In genomic region chr12:106094304-106094703, GRCh38 we compare ENCODE assay signal across 25 cellular contexts. TPM values are rescaled to one million over a fixed set of nuclear protein-coding genes. Genes with fewer than 3 reads are reported as not detected.
DNase-seq lines count a peak whose midpoint lies in the region; ATAC-seq and TF ChIP-seq lines count a peak whose summit lies in the region.
"Had no signal": no experiment of that assay in that cellular context is flagged by ENCODE, and none has a peak within 500 bp of the region (broad histone marks: within the 10 kb centered on the region; RNA-seq: fewer than 3 reads in every experiment).

No MANE protein-coding gene starts in this region.

- no peak for ATAC-seq in GM18907 (IDR thresholded peaks at IDR 0.05; ENCODE audit: unreplicated experiment)
- ATAC-seq: left lung; mucosa of descending colon; psoas muscle; stimulated activated memory B cell treated with anti-CD40 and anti-IgM and Interleukin-4, amounts not matched to agents 10 μg/mL and 1 μg/mL and 100 μg/mL, for 72 hours had no signal

- H3K27ac Mint-ChIP-seq in osteocyte (ENCODE audit: unreplicated experiment): peak overlapping the region; percentile 99
- H3K27ac Mint-ChIP-seq: activated B cell treated with CpG ODN at 0.5 μM for 24 hours; activated naive CD8-positive, alpha-beta T cell treated with anti-CD3 and anti-CD28 coated beads, Interleukin-2, amount 10 ng/mL, durations not matched to agents 7 days and 5 days; stimulated activated memory B cell treated with anti-CD40 and anti-IgM and Interleukin-4, amounts not matched to agents 10 μg/mL and 1 μg/mL and 100 μg/mL, for 72 hours had no signal

- peaks cover 69% of the 10 kb centered on the region for H3K4me1 Mint-ChIP-seq in osteocyte (ENCODE audit: unreplicated experiment)
- H3K4me1 Mint-ChIP-seq: activated B cell treated with CpG ODN at 0.5 μM for 24 hours; activated naive CD8-positive, alpha-beta T cell treated with anti-CD3 and anti-CD28 coated beads, Interleukin-2, amount 10 ng/mL, durations not matched to agents 7 days and 5 days; stimulated activated memory B cell treated with anti-CD40 and anti-IgM and Interleukin-4, amounts not matched to agents 10 μg/mL and 1 μg/mL and 100 μg/mL, for 72 hours had no signal

- DNase-seq in left ventricle myocardium inferior (no peak), right atrium auricular region (ENCODE audit: low spot score) (no peak), osteocyte (ENCODE audit: extremely low spot score, unreplicated experiment) (no peak), DMS153 (lab: John Stamatoyannopoulos, UW) (no peak), COR-L47 (lab: John Stamatoyannopoulos, UW) (no peak), NCI-H2029 treated with DMSO at 0.1 percent for 48 hours (lab: John Stamatoyannopoulos, UW) (no peak)
- DNase-seq: activated B cell treated with CpG ODN at 0.5 μM for 24 hours; activated CD4-positive, alpha-beta T cell treated with anti-CD3 and anti-CD28 coated beads, Interleukin-2, amount 50 U/mL, for 48 hours; activated effector memory CD4-positive, alpha-beta T cell treated with Interleukin-2 at 50 U/mL for 16 hours; activated naive CD8-positive, alpha-beta T cell treated with anti-CD3 and anti-CD28 coated beads, Interleukin-2, amount 10 ng/mL, durations not matched to agents 7 days and 5 days; BE2C; cortex of kidney; left lung; mucosa of descending colon; NCI-H1105; NCI-H510A; psoas muscle; RPMI8226; T-helper 9 cell; thyroid gland had no signal

- H3K4me1 ChIP-seq in left ventricle myocardium inferior: peaks cover 100% of the 10 kb centered on the region
- peaks cover 0 to 72% of the 10 kb centered on the region in 2 donors for H3K4me1 ChIP-seq in right atrium auricular region
- H3K4me1 ChIP-seq: BE2C, left lung had no signal

- H3K36me3 Mint-ChIP-seq in osteocyte (ENCODE audit: unreplicated experiment): peaks cover 21% of the 10 kb centered on the region
- H3K36me3 Mint-ChIP-seq: activated naive CD8-positive, alpha-beta T cell treated with anti-CD3 and anti-CD28 coated beads, Interleukin-2, amount 10 ng/mL, durations not matched to agents 7 days and 5 days; stimulated activated memory B cell treated with anti-CD40 and anti-IgM and Interleukin-4, amounts not matched to agents 10 μg/mL and 1 μg/mL and 100 μg/mL, for 72 hours had no signal

- no peak overlapping the region for H3K4me3 ChIP-seq in left ventricle myocardium inferior
- no peak overlapping the region for H3K4me3 ChIP-seq in right atrium auricular region
- H3K4me3 ChIP-seq: left lung, mucosa of descending colon, psoas muscle, skin epidermis, thyroid gland had no signal

- intact Hi-C loops in left ventricle myocardium inferior (cut with micrococcal nuclease): no loop called here

- no peaks in the 10 kb centered on the region for H3K36me3 ChIP-seq in left ventricle myocardium inferior
- H3K36me3 ChIP-seq in right atrium auricular region: peaks cover 7% of the 10 kb centered on the region
- H3K36me3 ChIP-seq: BE2C, left lung, thyroid gland had no signal

- H3K4me3 Mint-ChIP-seq in osteocyte (ENCODE audit: unreplicated experiment): no peak overlapping the region
- H3K4me3 Mint-ChIP-seq: activated B cell treated with CpG ODN at 0.5 μM for 24 hours; activated naive CD8-positive, alpha-beta T cell treated with anti-CD3 and anti-CD28 coated beads, Interleukin-2, amount 10 ng/mL, durations not matched to agents 7 days and 5 days; brain; stimulated activated memory B cell treated with anti-CD40 and anti-IgM and Interleukin-4, amounts not matched to agents 10 μg/mL and 1 μg/mL and 100 μg/mL, for 72 hours had no signal

- no peaks in the 10 kb centered on the region for H3K9me3 Mint-ChIP-seq in osteocyte (ENCODE audit: unreplicated experiment)
- H3K9me3 Mint-ChIP-seq: activated B cell treated with CpG ODN at 0.5 μM for 24 hours; activated naive CD8-positive, alpha-beta T cell treated with anti-CD3 and anti-CD28 coated beads, Interleukin-2, amount 10 ng/mL, durations not matched to agents 7 days and 5 days; stimulated activated memory B cell treated with anti-CD40 and anti-IgM and Interleukin-4, amounts not matched to agents 10 μg/mL and 1 μg/mL and 100 μg/mL, for 72 hours had no signal

- H3K27me3 Mint-ChIP-seq in osteocyte (ENCODE audit: unreplicated experiment): no peaks in the 10 kb centered on the region
- H3K27me3 Mint-ChIP-seq: brain had no signal

- H3K27me3 ChIP-seq in left ventricle myocardium inferior (ENCODE audit: low read depth): no peaks in the 10 kb centered on the region
- H3K27me3 ChIP-seq in right atrium auricular region: no peaks in the 10 kb centered on the region
- H3K27me3 ChIP-seq: left lung, thyroid gland had no signal

- TF ChIP-seq CTCF in left ventricle myocardium inferior (IDR thresholded peaks at IDR 0.05; ENCODE audit: borderline replicate concordance): no peak
- TF ChIP-seq CTCF in right atrium auricular region (IDR thresholded peaks at IDR 0.05): no peak
- no peak for TF ChIP-seq CTCF in osteocyte (IDR thresholded peaks at IDR 0.05)

- H3K27ac ChIP-seq in left ventricle myocardium inferior (replicated peaks): peak overlapping the region; percentile 93
- no peak overlapping the region for H3K27ac ChIP-seq in right atrium auricular region
- H3K27ac ChIP-seq in cingulate gyrus (ENCODE audit: low read depth, low read length): peak overlapping the region; percentile 76
- H3K27ac ChIP-seq: psoas muscle, thyroid gland had no signal

- no peaks in the 10 kb centered on the region for H3K9me3 ChIP-seq in left ventricle myocardium inferior (replicated peaks)
- H3K9me3 ChIP-seq in right atrium auricular region: no peaks in the 10 kb centered on the region
- H3K9me3 ChIP-seq: BE2C, left lung, mucosa of descending colon, psoas muscle, thyroid gland had no signal

RNA-seq across cellular contexts. Expression of gene NUAK1, which starts 44.5 kb away (rescaled TPM):
- 42.1 TPM for total RNA-seq in left ventricle myocardium inferior
- total RNA-seq in right atrium auricular region: 10 to 100 TPM; 16.9 to 30.1 TPM
- 20.2 and 21.1 TPM in 2 replicates for total RNA-seq in osteocyte
- total RNA-seq: activated B cell treated with CpG ODN at 0.5 μM for 24 hours; activated naive CD8-positive, alpha-beta T cell treated with anti-CD3 and anti-CD28 coated beads, Interleukin-2, amount 10 ng/mL, durations not matched to agents 7 days and 5 days had no signal

Comparison
In these comparisons a context has a peak if more than half of its experiments do, and no peak if none do; other contexts are left out.
1. H3K27ac ChIP-seq: peak in left ventricle myocardium inferior (single experiment) and cingulate gyrus (single experiment); none in right atrium auricular region (0 of 2).